Comparison of ENCODE assay signal across 8 cellular contexts in the genomic region with DNA sequence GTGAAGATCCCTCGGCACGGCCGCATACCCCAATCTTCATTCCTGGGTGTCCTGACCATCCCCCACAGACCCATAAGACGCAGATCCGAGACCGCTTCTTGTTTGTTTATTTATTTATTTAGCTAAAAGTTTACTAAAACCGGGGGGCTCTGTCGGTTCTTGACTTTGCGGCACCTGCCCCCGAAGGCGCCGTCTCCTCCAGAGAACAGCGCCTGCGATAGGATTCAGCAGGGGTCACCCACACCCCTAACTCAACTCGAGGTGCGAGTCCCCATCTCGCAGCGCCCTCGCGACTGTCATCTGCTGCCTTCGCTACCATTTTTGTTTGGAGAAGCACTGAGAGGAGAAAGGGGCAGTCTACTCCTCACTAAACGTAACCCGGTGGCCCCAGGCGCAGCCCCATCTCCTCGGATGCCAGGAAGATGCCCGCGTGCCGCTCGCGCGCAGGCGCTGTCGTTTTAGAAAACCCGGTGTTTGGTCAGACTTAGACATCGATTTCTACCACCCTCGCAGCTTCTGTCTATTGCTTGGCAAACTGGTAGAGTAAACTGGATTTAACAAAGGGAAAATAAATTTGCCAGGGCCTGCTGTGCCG. TPM values are rescaled to one million over a fixed set of nuclear protein-coding genes. Genes with fewer than 3 reads are reported as not detected.
DNase-seq lines count a peak whose midpoint lies in the region; ATAC-seq, FAIRE-seq and TF ChIP-seq lines count a peak whose summit lies in the region.

No MANE protein-coding gene starts in this region.

- FAIRE-seq in H54 (lab: Jason Lieb, UNC), result no peak

- H2AK5ac ChIP-seq in mesendoderm (ENCODE audit: low read length), result no peak overlapping the region

- H3K9me3 ChIP-seq in CD4-positive, CD25-positive, alpha-beta regulatory T cell (ENCODE audit: control insufficient read depth in 2 of 2, low read length in 2 of 2), result no peaks in the 10 kb centered on the region
- no peaks in the 10 kb centered on the region for H3K9me3 ChIP-seq in transverse colon

- H3K4me3 ChIP-seq in CD4-positive, CD25-positive, alpha-beta regulatory T cell (ENCODE audit: low read depth, low read length), result peak overlapping the region; percentile 37
- H3K4me3 ChIP-seq in astrocyte of the spinal cord (ENCODE audit: low read depth, low read length) (peak overlapping the region; percentile 41), mesendoderm (ENCODE audit: low read length) (no peak overlapping the region), transverse colon (peak overlapping the region; percentile 6 to 56 (median 28))

- ATAC-seq in CD4-positive, CD25-positive, alpha-beta regulatory T cell (ENCODE audit: low read depth in 2 of 2), result peak in 1 of 2 donors; percentile 11
- ATAC-seq in GM21447 (IDR thresholded peaks at IDR 0.05; ENCODE audit: unreplicated experiment), result peak; percentile 20

- H3K4me1 ChIP-seq in CD4-positive, CD25-positive, alpha-beta regulatory T cell (ENCODE audit: control insufficient read depth, insufficient read depth, low read length, poor library complexity, severe bottlenecking), result peaks cover 8% of the 10 kb centered on the region
- H3K4me1 ChIP-seq in mesendoderm (ENCODE audit: control insufficient read depth, low read depth, low read length) (no peaks in the 10 kb centered on the region), transverse colon (peaks cover 0 to 12% (median 0%) of the 10 kb centered on the region in 4 donors)

- H2BK120ac ChIP-seq in mesendoderm (ENCODE audit: low read depth, low read length), result no peak overlapping the region

- H4K8ac ChIP-seq in mesendoderm (ENCODE audit: low read depth, low read length), result no peak overlapping the region

- TF ChIP-seq CTCF in astrocyte of the spinal cord (IDR thresholded peaks at IDR 0.05; ENCODE audit: low read depth, low read length) (no peak), transverse colon (IDR thresholded peaks at IDR 0.05) (no peak)

- peak overlapping the region; percentile 61 to 89 (median 81) for H3K4me3 Mint-ChIP-seq in CD4-positive, CD25-positive, alpha-beta regulatory T cell

- peak overlapping the region; percentile 34 for H3K4me2 ChIP-seq in mesendoderm (ENCODE audit: low read length)

- H3K27ac ChIP-seq in CD4-positive, CD25-positive, alpha-beta regulatory T cell (ENCODE audit: insufficient read depth, low read length, poor library complexity, severe bottlenecking), result no peak overlapping the region
- H3K27ac ChIP-seq in mesendoderm (ENCODE audit: low read depth, low read length) (no peak overlapping the region), transverse colon (no peak overlapping the region)

- H3K36me3 Mint-ChIP-seq in CD4-positive, CD25-positive, alpha-beta regulatory T cell, result no peaks in the 10 kb centered on the region

- peaks cover 47% of the 10 kb centered on the region for H3K27me3 Mint-ChIP-seq in CD4-positive, CD25-positive, alpha-beta regulatory T cell

- H3K36me3 ChIP-seq in CD4-positive, CD25-positive, alpha-beta regulatory T cell (ENCODE audit: control insufficient read depth, insufficient read depth, low read length), result no peaks in the 10 kb centered on the region
- H3K36me3 ChIP-seq in mesendoderm (ENCODE audit: control insufficient read depth, insufficient read depth, low read length) (no peaks in the 10 kb centered on the region), transverse colon (no peaks in the 10 kb centered on the region)

- no peak overlapping the region for H2BK15ac ChIP-seq in mesendoderm (replicated peaks; ENCODE audit: low read depth)

- TF ChIP-seq POLR2A in transverse colon (IDR thresholded peaks at IDR 0.05) (no peak), H54 (IDR thresholded peaks at IDR 0.05; ENCODE audit: low read depth, low read length) (no peak)

- H3K56ac ChIP-seq in mesendoderm (ENCODE audit: low read length), result no peak overlapping the region

- TF ChIP-seq EP300 in transverse colon (IDR thresholded peaks at IDR 0.05; ENCODE audit: low read depth), result no peak

- H2BK5ac ChIP-seq in mesendoderm (ENCODE audit: low read length), result no peak overlapping the region

- H3K18ac ChIP-seq in mesendoderm (ENCODE audit: low read length), result no peak overlapping the region

- no peaks in the 10 kb centered on the region for H3K79me2 ChIP-seq in mesendoderm (ENCODE audit: control insufficient read depth, insufficient read depth, low read length)

- intact Hi-C loops in transverse colon (cut with DNase I; ENCODE audit: low total_unique reads), result no loop called here

- in situ Hi-C loops in astrocyte of the spinal cord (cut with HindIII; ENCODE audit: low sequenced_read_pairs), result no loop called here
- in situ Hi-C loops in transverse colon (cut with MboI; ENCODE audit: low pct_ligation_motif_present in 1 of 4, low pct_unique_long_range_greater_than_20kb in 1 of 4, low sequenced_read_pairs in 3 of 4), result loop anchor here in 2 of 4 donors (10.0 to 25.0 kb wide), 2 partner anchors 90 to 98 kb away; no protein-coding TSS in a partner anchor

- no peak overlapping the region for H3K4ac ChIP-seq in mesendoderm (ENCODE audit: low read depth, low read length)

- H3K79me1 ChIP-seq in mesendoderm (ENCODE audit: low read length), result no peaks in the 10 kb centered on the region

- WGBS in mesendoderm (ENCODE audit: extremely low coverage, insufficient coverage, low lambda C conversion rate), result no CpG with 5 or more reads among the region's 37 CpGs
- 51% methylated on average over 37 of the region's 37 CpGs; no CpG with 5 or more reads in 1 of the 2 donors for WGBS in transverse colon (ENCODE audit: low coverage in 1 of 2), 2 donors

- peak overlapping the region in 2 of 3 donors; percentile 57 to 66 for H3K27ac Mint-ChIP-seq in CD4-positive, CD25-positive, alpha-beta regulatory T cell

- H3K23ac ChIP-seq in mesendoderm (ENCODE audit: low read length), result no peak overlapping the region

- peaks cover 0 to 12% (median 0%) of the 10 kb centered on the region in 4 donors for H3K4me1 Mint-ChIP-seq in CD4-positive, CD25-positive, alpha-beta regulatory T cell

- DNase-seq in CD4-positive, CD25-positive, alpha-beta regulatory T cell, result peak in 1 of 3 donors; percentile 22
- DNase-seq in NCI-H2227 (lab: John Stamatoyannopoulos, UW; ENCODE audit: unreplicated experiment) (peak; percentile 52), astrocyte of the spinal cord (ENCODE audit: low read depth, low spot score) (no peak), mesendoderm (no peak), transverse colon (no peak), H54 (ENCODE audit: insufficient read length, low spot score) (no peak), AML-193 (lab: John Stamatoyannopoulos, UW) (no peak)

- no peak overlapping the region for H4K5ac ChIP-seq in mesendoderm (ENCODE audit: low read length)

- H3K9me3 Mint-ChIP-seq in CD4-positive, CD25-positive, alpha-beta regulatory T cell, result peaks cover 0 to 2% (median 0%) of the 10 kb centered on the region in 7 donors

- H3K27me3 ChIP-seq in CD4-positive, CD25-positive, alpha-beta regulatory T cell (ENCODE audit: control insufficient read depth, insufficient read depth, low read length), result peaks cover 10% of the 10 kb centered on the region
- H3K27me3 ChIP-seq in mesendoderm (ENCODE audit: insufficient read depth, low read length, poor library complexity) (peaks cover 6% of the 10 kb centered on the region), transverse colon (peaks cover 8% of the 10 kb centered on the region)

- H3K9ac ChIP-seq in mesendoderm (ENCODE audit: low read length), result no peak overlapping the region

RNA-seq across cellular contexts. Expression of gene GPR101, which starts 18.9 kb away (rescaled TPM):
- total RNA-seq in CD4-positive, CD25-positive, alpha-beta regulatory T cell, result not detected
- polyA plus RNA-seq in CD4-positive, CD25-positive, alpha-beta regulatory T cell, result not detected
- not detected for polyA plus RNA-seq in mesendoderm (2013, experiment 1 of 2)
- polyA plus RNA-seq in mesendoderm (2013, experiment 2 of 2), result not detected
- not detected for total RNA-seq in transverse colon
